26 cellular contexts compared by ENCODE assay signal in genomic region chr2:106976548-106976947, GRCh38.
"Had no signal": no experiment of that assay in that cellular context is flagged by ENCODE, and none has a peak within 500 bp of the region (broad histone marks: within the 10 kb centered on the region; RNA-seq: fewer than 3 reads in every experiment).

No MANE protein-coding gene starts in this region.

- H3K4me3 Mint-ChIP-seq: immature natural killer cell; mesothelial cell of epicardium; naive B cell; natural killer cell; stimulated activated naive B cell treated with anti-CD40 and anti-IgM and Interleukin-4, amounts not matched to agents 10 μg/mL and 1 μg/mL and 100 μg/mL, for 72 hours had no signal

- H3K9me3 ChIP-seq: left lung, lower lobe of right lung, psoas muscle, right lobe of liver, stomach, testis, thyroid gland, transverse colon, upper lobe of left lung had no signal

- H3K4me1 Mint-ChIP-seq: immature natural killer cell; naive B cell; natural killer cell; stimulated activated naive B cell treated with anti-CD40 and anti-IgM and Interleukin-4, amounts not matched to agents 10 μg/mL and 1 μg/mL and 100 μg/mL, for 72 hours had no signal

- H3K4me1 ChIP-seq: left lung, lower lobe of right lung, parathyroid adenoma, psoas muscle, right lobe of liver, stomach, testis, thyroid gland, upper lobe of left lung had no signal

- H3K4me3 ChIP-seq: left lung, lower lobe of right lung, psoas muscle, right lobe of liver, stomach, testis, thyroid gland, transverse colon, upper lobe of left lung had no signal

- H3K27me3 ChIP-seq: left lung, right lobe of liver, stomach, testis, thyroid gland, transverse colon, upper lobe of left lung had no signal

- H3K9ac ChIP-seq: parathyroid adenoma had no signal

- H3K27ac ChIP-seq: left lung, lower lobe of right lung, parathyroid adenoma, psoas muscle, right lobe of liver, stomach, testis, thyroid gland, transverse colon, upper lobe of left lung had no signal

- DNase-seq: hypothalamus; immature natural killer cell; kidney; left colon; left lung; lower lobe of right lung; mammary epithelial cell; mesendoderm; naive B cell; natural killer cell; nucleus accumbens; psoas muscle; right lobe of liver; stimulated activated CD4-positive, alpha-beta T cell treated with anti-CD3 and anti-CD28 coated beads, Interleukin-12 subunit alpha, Interleukin-12 subunit beta, amount 100 ng/mL, for 4 hours; stimulated activated CD4-positive, alpha-beta T cell treated with anti-CD3 and anti-CD28 coated beads, Interleukin-15, amount 100 ng/mL, for 24 hours; stimulated activated CD4-positive, alpha-beta T cell treated with anti-CD3 and anti-CD28 coated beads, Interleukin-2, amount 100 ng/mL, for 24 hours; stimulated activated CD4-positive, alpha-beta T cell treated with anti-CD3 and anti-CD28 coated beads, Interleukin-4, amount 100 ng/mL, for 1 hour; stimulated activated naive B cell treated with anti-CD40 and anti-IgM and Interleukin-4, amounts not matched to agents 10 μg/mL and 1 μg/mL and 100 μg/mL, for 72 hours; stimulated activated naive CD8-positive, alpha-beta T cell treated with anti-CD3 and anti-CD28 coated beads, Interleukin-15, Interleukin-2, amounts not matched to agents 100 U/mL and 50 U/mL, for 24 hours; stomach; testis; thyroid gland; transverse colon; upper lobe of left lung had no signal

- H3K27me3 Mint-ChIP-seq: naive B cell had no signal

- H3K36me3 Mint-ChIP-seq: immature natural killer cell; mesothelial cell of epicardium; naive B cell; natural killer cell; stimulated activated naive B cell treated with anti-CD40 and anti-IgM and Interleukin-4, amounts not matched to agents 10 μg/mL and 1 μg/mL and 100 μg/mL, for 72 hours had no signal

- H3K79me2 ChIP-seq: parathyroid adenoma had no signal

- H3K9me3 Mint-ChIP-seq: mesothelial cell of epicardium; stimulated activated naive B cell treated with anti-CD40 and anti-IgM and Interleukin-4, amounts not matched to agents 10 μg/mL and 1 μg/mL and 100 μg/mL, for 72 hours had no signal

- H3K36me3 ChIP-seq: left lung, lower lobe of right lung, right lobe of liver, stomach, thyroid gland, transverse colon, upper lobe of left lung had no signal

- ATAC-seq: left colon; left lung; lower lobe of right lung; psoas muscle; right lobe of liver; stimulated activated naive B cell treated with anti-CD40 and anti-IgM and Interleukin-4, amounts not matched to agents 10 μg/mL and 1 μg/mL and 100 μg/mL, for 72 hours; stimulated activated naive CD8-positive, alpha-beta T cell treated with anti-CD3 and anti-CD28 coated beads, Interleukin-15, Interleukin-2, amounts not matched to agents 100 U/mL and 50 U/mL, for 24 hours had no signal

- H2AFZ ChIP-seq: parathyroid adenoma had no signal

- H3K27ac Mint-ChIP-seq: immature natural killer cell; naive B cell; natural killer cell; stimulated activated naive B cell treated with anti-CD40 and anti-IgM and Interleukin-4, amounts not matched to agents 10 μg/mL and 1 μg/mL and 100 μg/mL, for 72 hours had no signal
